Comparison of ENCODE assay signal across 9 cellular contexts in genomic region chr6:168355716-168356522, GRCh38.
DNase-seq lines count a peak whose midpoint lies in the region; ATAC-seq and TF ChIP-seq lines count a peak whose summit lies in the region.
"Had no signal": no experiment of that assay in that cellular context is flagged by ENCODE, and none has a peak within 500 bp of the region (broad histone marks: within the 10 kb centered on the region; RNA-seq: fewer than 3 reads in every experiment).

No MANE protein-coding gene starts in this region.

- H3K27me3 Mint-ChIP-seq in nephron (ENCODE audit: low read depth), result peaks cover 9% of the 10 kb centered on the region

- no peaks in the 10 kb centered on the region for H3K27me3 ChIP-seq in NT2/D1 (ENCODE audit: insufficient read depth, insufficient read length)

- H3K4me3 Mint-ChIP-seq in nephron, result peak overlapping the region in 1 of 3 experiments; percentile 8
- H3K4me3 Mint-ChIP-seq: T-helper 1 cell treated with Interleukin-12 subunit alpha and Interleukin-12 subunit beta and Interleukin-4 antibody, amounts not matched to agents 30 μg/mL and 1 μg/mL, for 36 hours had no signal

- 0 out of 2 replicates have a peak, but pooled peaks cover under 1% of the 10 kb centered on the region for H3K9me3 ChIP-seq in NT2/D1 (ENCODE audit: insufficient read depth, low read length)

- H3K36me3 Mint-ChIP-seq in nephron (ENCODE audit: low read depth), result peaks cover 3% of the 10 kb centered on the region

- peaks cover 20% of the 10 kb centered on the region for H3K9me3 Mint-ChIP-seq in nephron

- H3K4me1 ChIP-seq in NT2/D1 (ENCODE audit: insufficient read depth, insufficient read length), result no peaks in the 10 kb centered on the region

- no peaks in the 10 kb centered on the region for H3K36me3 ChIP-seq in NT2/D1 (ENCODE audit: insufficient read depth, insufficient read length, low read length)

- peaks cover 11% of the 10 kb centered on the region for H3K4me1 Mint-ChIP-seq in nephron

- DNase-seq in NCI-H82 (lab: John Stamatoyannopoulos, UW) (peak; percentile 16), NCI-H82 treated with DMSO at 0.1 percent for 48 hours (lab: John Stamatoyannopoulos, UW; ENCODE audit: unreplicated experiment) (no peak), NT2/D1 (ENCODE audit: low read depth, low spot score) (no peak), epithelial cell of esophagus (ENCODE audit: low read depth) (no peak), GDM1 (lab: John Stamatoyannopoulos, UW) (no peak), epidermal melanocyte (ENCODE audit: insufficient read length, low spot score) (no peak)

- H3K4me3 ChIP-seq in NT2/D1 (ENCODE audit: insufficient read length, low read depth), result no peak overlapping the region
- H3K4me3 ChIP-seq in epithelial cell of esophagus (ENCODE audit: low read length), result no peak overlapping the region

- no peak for ATAC-seq in GM19351 (IDR thresholded peaks at IDR 0.05; ENCODE audit: unreplicated experiment)

- TF ChIP-seq CTCF in epithelial cell of esophagus (IDR thresholded peaks at IDR 0.05; ENCODE audit: insufficient read depth, low read depth, low read length, missing control alignments) (peak; percentile 5), nephron (IDR thresholded peaks at IDR 0.05; ENCODE audit: unreplicated experiment in 3 of 3) (peak; percentile 77 to 89 (median 86))

- peak overlapping the region in 2 of 3 experiments; percentile 48 to 60 for H3K27ac Mint-ChIP-seq in nephron
- H3K27ac Mint-ChIP-seq: T-helper 1 cell treated with Interleukin-12 subunit alpha and Interleukin-12 subunit beta and Interleukin-4 antibody, amounts not matched to agents 30 μg/mL and 1 μg/mL, for 36 hours had no signal

- H3K9ac ChIP-seq in NT2/D1 (ENCODE audit: insufficient read length, low read depth), result peak overlapping the region; percentile 32
